ENCODE assay signal across 1 cellular context in genomic region chr5:176862330-176862995, GRCh38.
TF ChIP-seq lines count a peak whose summit lies in the region.

No MANE protein-coding gene starts in this region.

TF ChIP-seq in HEK293, 187 proteins besides CTCF, POLR2A, EP300 and RAD21 (continued from another document):
- peak; percentile 63; the same call in 1 of the 2 replicates for TF ChIP-seq HIC1 (tag by site-specific recombination; IDR thresholded peaks at IDR 0.05)
TF ChIP-seq in HEK293: peak in this region for 1.
